ENCODE assay signal across 16 cellular contexts in genomic region chr3:172367205-172368105, GRCh38.
DNase-seq lines count a peak whose midpoint lies in the region; ATAC-seq and TF ChIP-seq lines count a peak whose summit lies in the region.
"Had no signal": no experiment of that assay in that cellular context is flagged by ENCODE, and none has a peak within 500 bp of the region (broad histone marks: within the 10 kb centered on the region; RNA-seq: fewer than 3 reads in every experiment).

No MANE protein-coding gene starts in this region.

- no peak overlapping the region for H3K4me3 ChIP-seq in fibroblast of lung (replicated peaks in 1 of 4; ENCODE audit: control extremely low read depth in 1 of 4, insufficient read depth in 1 of 4, low read depth in 3 of 4, low read length in 4 of 4)
- H3K4me3 ChIP-seq in osteoblast (ENCODE audit: insufficient read depth, low read length): no peak overlapping the region
- H3K4me3 ChIP-seq: esophagus squamous epithelium, skin epidermis had no signal

- H2AFZ ChIP-seq in fibroblast of lung (ENCODE audit: low read length) (no peak overlapping the region), osteoblast (ENCODE audit: low read length) (no peak overlapping the region)

- H3K9ac ChIP-seq in fibroblast of lung (ENCODE audit: insufficient read depth, low read length): no peak overlapping the region

- no peak for ATAC-seq in GM19328 (IDR thresholded peaks at IDR 0.05; ENCODE audit: unreplicated experiment)

- H3K4me3 Mint-ChIP-seq in osteocyte (ENCODE audit: unreplicated experiment): no peak overlapping the region
- H3K4me3 Mint-ChIP-seq: CD14-positive monocyte, H9 had no signal

- TF ChIP-seq CTCF in fibroblast of lung (conservative IDR thresholded peaks at IDR 0.05 in 1 of 2, IDR thresholded peaks at IDR 0.05 in 1 of 2; ENCODE audit: low read depth in 1 of 2, low read length in 2 of 2) (no peak), osteocyte (IDR thresholded peaks at IDR 0.05) (no peak), osteoblast (IDR thresholded peaks at IDR 0.05; ENCODE audit: extremely low read depth, low read depth, low read length) (no peak)

- no peaks in the 10 kb centered on the region for H4K20me1 ChIP-seq in fibroblast of lung (ENCODE audit: control insufficient read depth, extremely low read depth, insufficient read depth, low read length)
- peaks cover 21% of the 10 kb centered on the region for H4K20me1 ChIP-seq in osteoblast (ENCODE audit: insufficient read depth, low read length)

- H3K4me1 ChIP-seq in fibroblast of lung (ENCODE audit: control insufficient read depth, extremely low read depth, insufficient read depth, low read length): no peaks in the 10 kb centered on the region
- no peaks in the 10 kb centered on the region for H3K4me1 ChIP-seq in osteoblast (ENCODE audit: insufficient read depth, low read length)
- H3K4me1 ChIP-seq: esophagus squamous epithelium had no signal

- peak overlapping the region; percentile 27 for H3K27ac Mint-ChIP-seq in osteocyte (ENCODE audit: unreplicated experiment)

- H3K9me3 ChIP-seq in fibroblast of lung (ENCODE audit: control insufficient read depth, insufficient read depth, low read depth, low read length) (no peaks in the 10 kb centered on the region), osteoblast (ENCODE audit: low read depth, low read length) (no peaks in the 10 kb centered on the region)
- H3K9me3 ChIP-seq: esophagus squamous epithelium had no signal

- DNase-seq in H4 (ENCODE audit: low spot score) (peak; percentile 31), SK-N-DZ (ENCODE audit: low spot score) (peak; percentile 64), fibroblast of lung (ENCODE audit: low read depth in 2 of 2) (peak; percentile 54 to 81), osteocyte (ENCODE audit: extremely low spot score, unreplicated experiment) (no peak), midbrain (lab: John Stamatoyannopoulos, UW) (no peak), NCI-H146 treated with DMSO at 0.1 percent for 48 hours (lab: John Stamatoyannopoulos, UW; ENCODE audit: unreplicated experiment) (no peak), osteoblast (ENCODE audit: insufficient read length, low spot score, missing footprints) (no peak)
- DNase-seq: cerebellar nuclear complex, esophagus squamous epithelium, H9, NCI-H1092, NCI-H526 treated with DMSO at 0.1 percent for 48 hours, T-helper 9 cell had no signal

- H3K9me3 Mint-ChIP-seq in osteocyte (ENCODE audit: unreplicated experiment): no peaks in the 10 kb centered on the region
- H3K9me3 Mint-ChIP-seq: CD14-positive monocyte, H9 had no signal

- H3K36me3 ChIP-seq in fibroblast of lung (ENCODE audit: control insufficient read depth, insufficient read depth, low read length) (peaks cover 11% of the 10 kb centered on the region), osteoblast (ENCODE audit: insufficient read depth, low read length) (peaks cover 69% of the 10 kb centered on the region)

- H3K4me2 ChIP-seq in fibroblast of lung (ENCODE audit: extremely low read depth, insufficient read depth, low read length): no peak overlapping the region
- H3K4me2 ChIP-seq in osteoblast (ENCODE audit: insufficient read depth, low read length): no peak overlapping the region

- peak overlapping the region; percentile 12 for H3K27ac ChIP-seq in fibroblast of lung (ENCODE audit: insufficient read depth, low read length)
- no peak overlapping the region for H3K27ac ChIP-seq in osteoblast (ENCODE audit: low read depth, low read length)
- H3K27ac ChIP-seq: esophagus squamous epithelium, skin epidermis had no signal

- H3K79me2 ChIP-seq in fibroblast of lung (ENCODE audit: control insufficient read depth, insufficient read depth, low read length): no peaks in the 10 kb centered on the region
- H3K79me2 ChIP-seq in osteoblast (ENCODE audit: insufficient read depth, low read length): peaks cover 3% of the 10 kb centered on the region

- peaks cover 71% of the 10 kb centered on the region for H3K36me3 Mint-ChIP-seq in osteocyte (ENCODE audit: unreplicated experiment)

- H3K27me3 ChIP-seq in fibroblast of lung (ENCODE audit: control insufficient read depth, insufficient read depth, low read length) (no peaks in the 10 kb centered on the region), osteoblast (ENCODE audit: insufficient read depth, low read length) (no peaks in the 10 kb centered on the region)
- H3K27me3 ChIP-seq: esophagus squamous epithelium had no signal

- no peaks in the 10 kb centered on the region for H3K27me3 Mint-ChIP-seq in osteocyte (ENCODE audit: unreplicated experiment)

- peaks cover 9% of the 10 kb centered on the region for H3K4me1 Mint-ChIP-seq in osteocyte (ENCODE audit: unreplicated experiment)
- H3K4me1 Mint-ChIP-seq: CD14-positive monocyte had no signal

Comparison
In these comparisons a context has a peak if more than half of its experiments do, and no peak if none do; other contexts are left out.
1. DNase-seq: peak in H4 (single experiment), SK-N-DZ (single experiment) and fibroblast of lung (2 of 2); none in osteocyte (single experiment), midbrain (single experiment), NCI-H146 treated with DMSO at 0.1 percent for 48 hours (single experiment) and osteoblast (single experiment).